In the genomic region with DNA sequence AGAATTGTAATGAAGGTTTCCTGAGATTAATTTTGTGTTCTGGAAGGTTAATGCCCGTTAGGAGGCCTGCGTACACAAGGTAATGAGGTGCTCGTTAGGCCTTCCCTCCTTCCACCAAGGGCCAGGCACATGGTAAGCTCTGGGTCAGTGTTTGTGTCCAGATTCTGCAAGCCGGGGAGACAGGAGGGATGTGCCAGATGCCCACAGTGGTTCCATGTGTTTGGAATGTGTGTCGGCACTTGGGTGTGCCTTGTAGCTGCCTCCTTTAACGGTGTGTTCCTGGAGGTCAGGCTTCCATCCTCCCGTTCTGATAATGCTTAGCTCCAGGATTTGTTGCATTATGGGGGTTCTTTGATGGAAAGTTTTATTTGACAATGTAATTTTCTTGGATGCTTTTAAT, we compare ENCODE assay signal across 1 cellular context.
A peak's percentile ranks its signal among the peaks of the same experiment; 100 is the strongest.
TF ChIP-seq lines count a peak whose summit lies in the region.

No MANE protein-coding gene starts in this region.

TF ChIP-seq in HEK293, 187 proteins besides CTCF, POLR2A, EP300 and RAD21:
- TF ChIP-seq ZNF24 (tag by site-specific recombination; IDR thresholded peaks at IDR 0.05) (no peak), ZNF600 (tag by site-specific recombination; IDR thresholded peaks at IDR 0.05) (peak; percentile 89), ZNF175 (tag by site-specific recombination; IDR thresholded peaks at IDR 0.05) (no peak), ZNF350 (tag by site-specific recombination; IDR thresholded peaks at IDR 0.05) (no peak), ZNF571 (tag by site-specific recombination; IDR thresholded peaks at IDR 0.05) (no peak), ZSCAN30 (tag by site-specific recombination; IDR thresholded peaks at IDR 0.05) (peak; percentile 80)
- TF ChIP-seq, protein P1, sequence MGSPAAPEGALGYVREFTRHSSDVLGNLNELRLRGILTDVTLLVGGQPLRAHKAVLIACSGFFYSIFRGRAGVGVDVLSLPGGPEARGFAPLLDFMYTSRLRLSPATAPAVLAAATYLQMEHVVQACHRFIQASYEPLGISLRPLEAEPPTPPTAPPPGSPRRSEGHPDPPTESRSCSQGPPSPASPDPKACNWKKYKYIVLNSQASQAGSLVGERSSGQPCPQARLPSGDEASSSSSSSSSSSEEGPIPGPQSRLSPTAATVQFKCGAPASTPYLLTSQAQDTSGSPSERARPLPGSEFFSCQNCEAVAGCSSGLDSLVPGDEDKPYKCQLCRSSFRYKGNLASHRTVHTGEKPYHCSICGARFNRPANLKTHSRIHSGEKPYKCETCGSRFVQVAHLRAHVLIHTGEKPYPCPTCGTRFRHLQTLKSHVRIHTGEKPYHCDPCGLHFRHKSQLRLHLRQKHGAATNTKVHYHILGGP (tag by site-specific recombination; IDR thresholded peaks at IDR 0.05), result no peak
- TF ChIP-seq, protein P2, sequence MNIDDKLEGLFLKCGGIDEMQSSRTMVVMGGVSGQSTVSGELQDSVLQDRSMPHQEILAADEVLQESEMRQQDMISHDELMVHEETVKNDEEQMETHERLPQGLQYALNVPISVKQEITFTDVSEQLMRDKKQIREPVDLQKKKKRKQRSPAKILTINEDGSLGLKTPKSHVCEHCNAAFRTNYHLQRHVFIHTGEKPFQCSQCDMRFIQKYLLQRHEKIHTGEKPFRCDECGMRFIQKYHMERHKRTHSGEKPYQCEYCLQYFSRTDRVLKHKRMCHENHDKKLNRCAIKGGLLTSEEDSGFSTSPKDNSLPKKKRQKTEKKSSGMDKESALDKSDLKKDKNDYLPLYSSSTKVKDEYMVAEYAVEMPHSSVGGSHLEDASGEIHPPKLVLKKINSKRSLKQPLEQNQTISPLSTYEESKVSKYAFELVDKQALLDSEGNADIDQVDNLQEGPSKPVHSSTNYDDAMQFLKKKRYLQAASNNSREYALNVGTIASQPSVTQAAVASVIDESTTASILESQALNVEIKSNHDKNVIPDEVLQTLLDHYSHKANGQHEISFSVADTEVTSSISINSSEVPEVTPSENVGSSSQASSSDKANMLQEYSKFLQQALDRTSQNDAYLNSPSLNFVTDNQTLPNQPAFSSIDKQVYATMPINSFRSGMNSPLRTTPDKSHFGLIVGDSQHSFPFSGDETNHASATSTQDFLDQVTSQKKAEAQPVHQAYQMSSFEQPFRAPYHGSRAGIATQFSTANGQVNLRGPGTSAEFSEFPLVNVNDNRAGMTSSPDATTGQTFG (tag by site-specific recombination; IDR thresholded peaks at IDR 0.05; ENCODE audit: borderline replicate concordance), result no peak
